In genomic region chr12:116575754-116576153, GRCh38 we compare ENCODE assay signal across 1 cellular context. TPM values are rescaled to one million over a fixed set of nuclear protein-coding genes. Genes with fewer than 3 reads are reported as not detected.
"Had no signal": no experiment of that assay in that cellular context is flagged by ENCODE, and none has a peak within 500 bp of the region (broad histone marks: within the 10 kb centered on the region; RNA-seq: fewer than 3 reads in every experiment).

No MANE protein-coding gene starts in this region.

RNA-seq across cellular contexts. Expression of gene MAP1LC3B2, which starts 16.6 kb away (rescaled TPM):
- total RNA-seq: HT-29 had no signal
